Comparison of ENCODE assay signal across 8 cellular contexts in genomic region chr14:105489607-105490317, GRCh38. TPM values are rescaled to one million over a fixed set of nuclear protein-coding genes. Genes with fewer than 3 reads are reported as not detected.
A peak's percentile ranks its signal among the peaks of the same experiment; 100 is the strongest.
DNase-seq lines count a peak whose midpoint lies in the region; ATAC-seq and TF ChIP-seq lines count a peak whose summit lies in the region.

No MANE protein-coding gene starts in this region.

- 2% methylated on average over 30 to 45 of the region's 45 CpGs for WGBS in esophagus, 2 donors

- H3K9me3 ChIP-seq in KOPT-K1 (ENCODE audit: insufficient read depth, low read length, poor library complexity, severe bottlenecking) (no peaks in the 10 kb centered on the region), PC-3 (ENCODE audit: low read length) (no peaks in the 10 kb centered on the region), esophagus (ENCODE audit: control insufficient read depth in 2 of 2, insufficient read depth in 1 of 2, low read depth in 1 of 2, low read length in 1 of 2) (no peaks in the 10 kb centered on the region), muscle layer of duodenum (ENCODE audit: control insufficient read depth in 1 of 2, low read length in 2 of 2) (no peaks in the 10 kb centered on the region)

- TF ChIP-seq POLR2A in GM18505 (IDR thresholded peaks at IDR 0.05; ENCODE audit: borderline replicate concordance, extremely low read depth, insufficient read depth, insufficient read length): no peak

- intact Hi-C loops in PC-3 (cut with micrococcal nuclease): loop anchor here (1.0 to 2.0 kb wide), 4 partner anchors 7 to 118 kb away; no protein-coding TSS in a partner anchor

- POLR2A ChIA-PET in PC-3 (lab: Charles Lee; ENCODE audit: unreplicated experiment): interaction anchor here (0.5 to 1.7 kb wide), 2 partner anchors 9 to 16 kb away, joined by 3 to 18 read pairs; no protein-coding TSS in a partner anchor

- H4K20me1 ChIP-seq in PC-3 (ENCODE audit: low read length): peaks cover 11% of the 10 kb centered on the region

- no TSS peak for BruUV-seq in PC-3 (replicated peaks; lab: Mats Ljungman, UMichigan)

- peak overlapping the region; percentile 99 for H3K4me2 ChIP-seq in PC-3 (ENCODE audit: low read length)

- H3K9ac ChIP-seq in PC-3 (ENCODE audit: low read length): peak overlapping the region; percentile 87

- H3F3A ChIP-seq in PC-3 (ENCODE audit: low read length, unreplicated experiment): no peaks in the 10 kb centered on the region

- H2AFZ ChIP-seq in PC-3 (ENCODE audit: low read length): peak overlapping the region; percentile 86

- H3K27me3 ChIP-seq in PC-3 (ENCODE audit: low read length): no peaks in the 10 kb centered on the region
- no peaks in the 10 kb centered on the region for H3K27me3 ChIP-seq in esophagus (ENCODE audit: control insufficient read depth in 1 of 2, insufficient read depth in 2 of 2, low read length in 2 of 2)
- no peaks in the 10 kb centered on the region for H3K27me3 ChIP-seq in muscle layer of duodenum (ENCODE audit: low read depth, low read length)

- CTCF ChIA-PET in PC-3 (lab: Charles Lee): interaction anchor here (0.7 to 2.7 kb wide), 7 partner anchors 9 to 119 kb away, joined by 3 to 24 read pairs (median 5); no protein-coding TSS in a partner anchor

- H3K36me3 ChIP-seq in KOPT-K1 (ENCODE audit: insufficient read depth, low read length) (peaks cover 18% of the 10 kb centered on the region; the same call in 1 of the 2 replicates), PC-3 (ENCODE audit: low read depth, low read length) (no peaks in the 10 kb centered on the region), esophagus (ENCODE audit: control insufficient read depth in 2 of 2, insufficient read depth in 2 of 2, low read length in 1 of 2) (no peaks in the 10 kb centered on the region), muscle layer of duodenum (ENCODE audit: control insufficient read depth in 1 of 2, insufficient read depth in 2 of 2, low read length in 2 of 2) (no peaks in the 10 kb centered on the region)

- DNase-seq in DMS114 treated with DMSO at 0.1 percent for 48 hours (lab: John Stamatoyannopoulos, UW; ENCODE audit: unreplicated experiment) (peak; percentile 66), PC-3 (peak; percentile 83)
- DNase-seq in activated T-cell treated with anti-CD3 and anti-CD28 coated beads, Interleukin-2, amount 50 U/mL, for 1 hour: peak; percentile 91
- peak; percentile 63 to 69 for DNase-seq in stimulated activated CD8-positive, alpha-beta memory T cell treated with anti-CD3 and anti-CD28 coated beads, Interleukin-7, amount 100 ng/mL, for 1 hour (ENCODE audit: low read depth in 2 of 2)

- no peaks in the 10 kb centered on the region for H3K9me2 ChIP-seq in PC-3 (replicated peaks; ENCODE audit: low read length)

- ATAC-seq in PC-3 (peak; percentile 23), GM18505 (IDR thresholded peaks at IDR 0.05; ENCODE audit: unreplicated experiment) (no peak)

- peak overlapping the region; percentile 86 for H3K4me3 ChIP-seq in PC-3 (ENCODE audit: low read length)
- H3K4me3 ChIP-seq in esophagus (ENCODE audit: low read depth in 1 of 2, low read length in 2 of 2): peak overlapping the region; percentile 35 to 56
- H3K4me3 ChIP-seq in muscle layer of duodenum (ENCODE audit: low read depth in 1 of 2, low read length in 2 of 2): peak overlapping the region; percentile 34 to 73

- H3K27ac ChIP-seq in KOPT-K1 (ENCODE audit: low read depth, low read length, poor library complexity, severe bottlenecking) (peak overlapping the region; percentile 88), PC-3 (ENCODE audit: low read length) (peak overlapping the region; percentile 72), esophagus (ENCODE audit: low read depth in 2 of 2, low read length in 1 of 2) (peak overlapping the region; percentile 95), muscle layer of duodenum (ENCODE audit: low read length) (peak overlapping the region; percentile 31)

- H3K4me1 ChIP-seq in PC-3 (ENCODE audit: insufficient read depth, low read length) (peaks cover 19% of the 10 kb centered on the region), esophagus (ENCODE audit: control insufficient read depth in 2 of 2, insufficient read depth in 2 of 2, low read length in 1 of 2) (peaks cover 10 to 29% of the 10 kb centered on the region in 2 donors), muscle layer of duodenum (ENCODE audit: control insufficient read depth in 1 of 2, insufficient read depth in 2 of 2, low read length in 2 of 2) (peaks cover 0 to 54% of the 10 kb centered on the region in 2 donors)

- peak; percentile 71 for TF ChIP-seq CTCF in PC-3 (conservative IDR thresholded peaks at IDR 0.05; ENCODE audit: low read depth, low read length)

- peaks cover 13% of the 10 kb centered on the region for H3K79me2 ChIP-seq in PC-3 (ENCODE audit: low read length)

RNA-seq across cellular contexts. Expression of gene TEDC1, which starts 1.3 kb away (rescaled TPM):
- total RNA-seq in PC-3 (2014; rRNA removed): 66.7 and 108 TPM in 2 replicates
- polyA plus RNA-seq in esophagus: 10 to 100 TPM; 11.8 to 17.6 TPM

RNA-seq across cellular contexts. Expression of gene CRIP1, which starts 3.1 kb away (rescaled TPM):
- total RNA-seq in PC-3 (2014; rRNA removed): 45.9 and 48.7 TPM in 2 replicates
- polyA plus RNA-seq in esophagus: 10 to 100 TPM; 78.0 to 99.3 TPM

RNA-seq across cellular contexts. Expression of gene CRIP2, which starts 15.1 kb away (rescaled TPM):
- 100 and 109 TPM in 2 replicates for total RNA-seq in PC-3 (2014; rRNA removed)
- polyA plus RNA-seq in esophagus: 100 to 1,000 TPM in 1 of 2 donors, 10 to 100 TPM in 1; 99.5 to 145 TPM

RNA-seq across cellular contexts. Expression of gene TMEM121, which starts 36.6 kb away (rescaled TPM):
- total RNA-seq in PC-3 (2014; rRNA removed): 27.5 and 33.6 TPM in 2 replicates
- polyA plus RNA-seq in esophagus: 1 to 10 TPM in 1 of 2 donors, under 1 TPM in 1; 0.29 to 1.3 TPM

Comparison
In these comparisons a context has a peak if more than half of its experiments do, and no peak if none do; other contexts are left out.
1. H3K27ac ChIP-seq: peak in every context shown above with its lines; median percentile 95 in esophagus; 88 in KOPT-K1; 72 in PC-3; 31 in muscle layer of duodenum.